In the genomic region with DNA sequence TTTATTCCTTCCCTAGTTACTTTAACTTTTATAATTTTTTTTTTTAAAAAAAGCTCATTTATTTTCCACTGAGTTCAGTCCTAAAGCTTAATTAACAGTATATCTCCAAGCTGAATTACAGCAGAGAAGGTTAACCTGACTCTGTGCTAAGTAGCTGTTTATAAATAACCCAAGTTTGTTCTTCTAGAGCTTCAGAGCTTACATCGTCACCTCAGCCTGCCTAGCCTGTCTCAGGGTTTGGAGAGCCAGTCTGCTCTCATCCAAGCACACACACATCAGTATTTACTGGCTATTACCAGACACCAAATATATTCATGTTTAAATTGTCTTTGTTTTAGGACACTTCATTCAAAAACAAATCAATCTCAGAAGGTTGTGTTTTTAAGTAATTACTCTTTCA, we compare ENCODE assay signal across 28 cellular contexts.
"Had no signal": no experiment of that assay in that cellular context is flagged by ENCODE, and none has a peak within 500 bp of the region (broad histone marks: within the 10 kb centered on the region; RNA-seq: fewer than 3 reads in every experiment).

No MANE protein-coding gene starts in this region.

- FAIRE-seq: astrocyte, bronchial epithelial cell had no signal

- H3K36me3 ChIP-seq: MG63, Peyer's patch had no signal

- H3K4me1 ChIP-seq: body of pancreas, Peyer's patch had no signal

- ATAC-seq: activated CD8-positive, alpha-beta T cell treated with anti-CD3 and anti-CD28 coated beads, Interleukin-2, amount 10 ng/mL, durations not matched to agents 7 days and 5 days; body of pancreas; PC-3 had no signal

- H3K27ac ChIP-seq: body of pancreas, Peyer's patch had no signal

- H3K4me3 ChIP-seq: body of pancreas, MG63, Peyer's patch had no signal

- H3K9me3 ChIP-seq: body of pancreas, MG63, Peyer's patch had no signal

- H3K27me3 ChIP-seq: body of pancreas, MG63, Peyer's patch had no signal

- DNase-seq: activated CD4-positive, alpha-beta T cell treated with anti-CD3 and anti-CD28 coated beads, Interleukin-2, amount 10 ng/mL, durations not matched to agents 7 days and 5 days; activated CD4-positive, alpha-beta T cell treated with anti-CD3 and anti-CD28 coated beads, Interleukin-2, amount 50 U/mL, for 48 hours; activated CD8-positive, alpha-beta T cell treated with anti-CD3 and anti-CD28 coated beads, Interleukin-2, amount 10 ng/mL, durations not matched to agents 7 days and 5 days; activated gamma-delta T cell; activated naive CD4-positive, alpha-beta T cell treated with Interleukin-2 at 50 U/mL for 16 hours; activated naive CD8-positive, alpha-beta T cell treated with anti-CD3 and anti-CD28 coated beads, Interleukin-2, amount 10 ng/mL, durations not matched to agents 7 days and 5 days; activated T-cell treated with anti-CD3 and anti-CD28 coated beads, Interleukin-2, amount 50 U/mL, for 24 hours; body of pancreas; Kasumi-1; KG1; MG63; NCI-H1048; NCI-H1105 treated with DMSO at 0.1 percent for 48 hours; NCI-H1436; NCI-H1694; NCI-H1930; NCI-H2081 treated with DMSO at 0.1 percent for 48 hours; NCI-H226; NCI-H446 treated with DMSO at 0.1 percent for 48 hours; NCI-H524; NCI-H69; NK-92 treated with Interleukin-12 subunit alpha and Interleukin-12 subunit beta, amount 100 ng/mL, for 24 hours; PC-3; Peyer's patch; RPMI8226; T1000 had no signal
